In the genomic region with DNA sequence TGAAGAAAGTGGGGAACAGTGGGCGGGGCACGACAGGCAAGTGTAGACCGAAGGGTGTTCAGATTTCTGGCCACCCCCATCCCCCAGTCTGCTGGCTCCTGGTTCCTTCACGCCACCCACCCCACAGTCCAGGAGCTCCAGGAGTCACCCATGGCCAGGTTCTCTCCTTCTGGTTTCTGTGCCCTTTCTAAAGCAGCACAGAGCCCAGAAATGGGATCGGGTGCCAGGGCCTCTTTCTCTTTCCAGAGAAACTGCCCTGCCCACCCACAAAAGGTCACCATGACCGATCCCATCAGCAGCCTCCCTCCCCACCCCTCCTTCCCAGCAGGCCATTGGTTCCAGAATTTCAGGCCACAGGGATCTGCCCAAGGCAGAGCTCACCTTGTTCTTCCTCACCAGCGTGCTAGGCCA, we compare ENCODE assay signal across 26 cellular contexts.
"Had no signal": no experiment of that assay in that cellular context is flagged by ENCODE, and none has a peak within 500 bp of the region (broad histone marks: within the 10 kb centered on the region; RNA-seq: fewer than 3 reads in every experiment).

No MANE protein-coding gene starts in this region.

- H3K9me3 Mint-ChIP-seq: memory B cell; natural killer cell treated with Interleukin-12 subunit alpha and Interleukin-12 subunit beta and Interleukin-15 and Interleukin-18, amount 100 ng/mL, for 72 hours had no signal

- H3K4me1 ChIP-seq: colonic mucosa, parathyroid adenoma, prostate gland had no signal

- H3K9me3 ChIP-seq: colonic mucosa, heart left ventricle, left lung, lower lobe of right lung, prostate gland, stomach, thoracic aorta, transverse colon had no signal

- H3K4me3 ChIP-seq: colonic mucosa, heart left ventricle, left lung, lower lobe of right lung, neural progenitor cell, prostate gland, skin epidermis, stomach, thoracic aorta, transverse colon had no signal

- H3K36me3 Mint-ChIP-seq: memory B cell; natural killer cell treated with Interleukin-12 subunit alpha and Interleukin-12 subunit beta and Interleukin-15 and Interleukin-18, amount 100 ng/mL, for 72 hours had no signal

- H3K4me3 Mint-ChIP-seq: memory B cell; natural killer cell treated with Interleukin-12 subunit alpha and Interleukin-12 subunit beta and Interleukin-15 and Interleukin-18, amount 100 ng/mL, for 72 hours; neural progenitor cell had no signal

- H3K9ac ChIP-seq: neural progenitor cell, parathyroid adenoma had no signal

- ATAC-seq: esophagus mucosa; heart left ventricle; left lung; lower lobe of right lung; natural killer cell treated with Interleukin-12 subunit alpha and Interleukin-12 subunit beta and Interleukin-15 and Interleukin-18, amount 100 ng/mL, for 72 hours; sciatic nerve had no signal

- FAIRE-seq: endometrium, frontal cortex, islet of Langerhans had no signal

- H3K27ac Mint-ChIP-seq: memory B cell; natural killer cell treated with Interleukin-12 subunit alpha and Interleukin-12 subunit beta and Interleukin-15 and Interleukin-18, amount 100 ng/mL, for 72 hours; neural progenitor cell had no signal

- H3K36me3 ChIP-seq: colonic mucosa, heart left ventricle, left lung, lower lobe of right lung, neural progenitor cell, prostate gland, stomach, thoracic aorta, transverse colon had no signal

- H3K27me3 ChIP-seq: colonic mucosa had no signal

- DNase-seq: colonic mucosa; effector CD8-positive, alpha-beta T cell; heart left ventricle; hypothalamus; left lung; lower lobe of right lung; midbrain; occipital lobe; stimulated activated CD4-positive, alpha-beta T cell treated with anti-CD3 and anti-CD28 coated beads, Interleukin-2, amount 100 ng/mL, for 24 hours; stimulated activated CD4-positive, alpha-beta T cell treated with anti-CD3 and anti-CD28 coated beads, Interleukin-4, amount 100 ng/mL, for 4 hours; stimulated activated naive CD4-positive, alpha-beta T cell; stomach; substantia nigra; transverse colon had no signal

- H3K27ac ChIP-seq: colonic mucosa, heart left ventricle, left lung, lower lobe of right lung, neural progenitor cell, parathyroid adenoma, prostate gland, skin epidermis, stomach, thoracic aorta, transverse colon had no signal
